In genomic region chr14:103854017-103854808, GRCh38 we compare ENCODE assay signal across 14 cellular contexts. TPM values are rescaled to one million over a fixed set of nuclear protein-coding genes. Genes with fewer than 3 reads are reported as not detected.
A peak's percentile ranks its signal among the peaks of the same experiment; 100 is the strongest.
DNase-seq lines count a peak whose midpoint lies in the region; TF ChIP-seq lines count a peak whose summit lies in the region.
"Had no signal": no experiment of that assay in that cellular context is flagged by ENCODE, and none has a peak within 500 bp of the region (broad histone marks: within the 10 kb centered on the region; RNA-seq: fewer than 3 reads in every experiment).

No MANE protein-coding gene starts in this region.

- DNase-seq in endothelial cell (ENCODE audit: low spot score) (no peak), LoVo (ENCODE audit: low spot score) (no peak), D341Med (ENCODE audit: low spot score) (no peak), GOT3 (lab: John Stamatoyannopoulos, UW) (no peak)
- DNase-seq in CD4-positive, alpha-beta memory T cell: no peak
- DNase-seq: cerebellar nuclear complex had no signal

- no peak for TF ChIP-seq CTCF in 22Rv1 (IDR thresholded peaks at IDR 0.05)
- TF ChIP-seq CTCF in HEK293 (tag by site-specific recombination; IDR thresholded peaks at IDR 0.05): no peak
- TF ChIP-seq CTCF in endothelial cell (IDR thresholded peaks at IDR 0.05; ENCODE audit: unreplicated experiment): no peak
- TF ChIP-seq CTCF in nephron (IDR thresholded peaks at IDR 0.05; ENCODE audit: unreplicated experiment in 3 of 3): no peak

- peak overlapping the region; percentile 71 for H3K4me3 Mint-ChIP-seq in endothelial cell (ENCODE audit: unreplicated experiment)
- peak overlapping the region in 2 of 3 experiments; percentile 23 to 32 for H3K4me3 Mint-ChIP-seq in nephron
- no peak overlapping the region for H3K4me3 Mint-ChIP-seq in CD4-positive, alpha-beta memory T cell
- H3K4me3 Mint-ChIP-seq: activated naive CD8-positive, alpha-beta T cell had no signal

- intact Hi-C loops in CD4-positive, alpha-beta memory T cell (cut with micrococcal nuclease): no loop called here

- CTCF ChIA-PET in HEK293 (lab: Yijun Ruan, JAX): interaction anchor here (0.7 kb wide), 1 partner anchor 56 kb away, joined by 3 read pairs; no protein-coding TSS in a partner anchor
- CTCF ChIA-PET in CD4-positive, alpha-beta memory T cell (lab: Charles Lee; ENCODE audit: partially characterized antibody): interaction anchor here (0.8 kb wide), 1 partner anchor 55 kb away, joined by 3 read pairs; no protein-coding TSS in a partner anchor

- H3K36me3 Mint-ChIP-seq in endothelial cell (ENCODE audit: low read depth, unreplicated experiment) (no peaks in the 10 kb centered on the region), nephron (ENCODE audit: low read depth) (no peaks in the 10 kb centered on the region)
- H3K36me3 Mint-ChIP-seq in CD4-positive, alpha-beta memory T cell: no peaks in the 10 kb centered on the region
- H3K36me3 Mint-ChIP-seq: activated naive CD8-positive, alpha-beta T cell had no signal

- H3K27ac Mint-ChIP-seq in endothelial cell (ENCODE audit: unreplicated experiment) (peak overlapping the region; percentile 57), nephron (peak overlapping the region; percentile 60 to 98 (median 73))
- H3K27ac Mint-ChIP-seq in CD4-positive, alpha-beta memory T cell: peak overlapping the region in 1 of 7 donors; percentile 85
- H3K27ac Mint-ChIP-seq: activated naive CD8-positive, alpha-beta T cell had no signal

- H3K27me3 Mint-ChIP-seq in endothelial cell (ENCODE audit: unreplicated experiment) (peaks cover 7% of the 10 kb centered on the region), nephron (ENCODE audit: low read depth) (peaks cover 13% of the 10 kb centered on the region)
- no peaks in the 10 kb centered on the region for H3K27me3 Mint-ChIP-seq in CD4-positive, alpha-beta memory T cell
- H3K27me3 Mint-ChIP-seq: activated naive CD8-positive, alpha-beta T cell had no signal

- no peaks in the 10 kb centered on the region for H3K9me3 ChIP-seq in HEK293 (ENCODE audit: control insufficient read depth, insufficient read depth, low read depth, low read length)
- H3K9me3 ChIP-seq in CD4-positive, alpha-beta memory T cell (ENCODE audit: control insufficient read depth in 1 of 2, low read length in 2 of 2): no peaks in the 10 kb centered on the region
- H3K9me3 ChIP-seq: SK-N-SH had no signal

- H3K27me3 ChIP-seq in CD4-positive, alpha-beta memory T cell (ENCODE audit: insufficient read depth, low read length): no peaks in the 10 kb centered on the region

- no peaks in the 10 kb centered on the region for H3K36me3 ChIP-seq in HEK293 (ENCODE audit: control insufficient read depth in 2 of 2, insufficient read depth in 1 of 2, low read length in 2 of 2)
- no peaks in the 10 kb centered on the region for H3K36me3 ChIP-seq in CD4-positive, alpha-beta memory T cell (ENCODE audit: insufficient read depth, low read length)

- no peak overlapping the region for H3K4me3 ChIP-seq in HEK293 (ENCODE audit: low read depth, low read length)
- no peak overlapping the region for H3K4me3 ChIP-seq in CD4-positive, alpha-beta memory T cell (ENCODE audit: low read length in 2 of 2)
- H3K4me3 ChIP-seq: lung, skin epidermis had no signal

- H3K27ac ChIP-seq in 22Rv1 (peak overlapping the region; percentile 40), HEK293 (ENCODE audit: extremely low read depth, low read depth, low read length) (peak overlapping the region; percentile 32; the same call in 1 of the 2 replicates)
- no peak overlapping the region for H3K27ac ChIP-seq in CD4-positive, alpha-beta memory T cell (ENCODE audit: low read depth, low read length)
- H3K27ac ChIP-seq: epithelial cell of prostate had no signal

- H3K4me1 Mint-ChIP-seq in endothelial cell (ENCODE audit: unreplicated experiment): peaks cover 34% of the 10 kb centered on the region
- H3K4me1 Mint-ChIP-seq in nephron: peaks cover 43% of the 10 kb centered on the region
- peaks cover 0 to 10% (median under 1%) of the 10 kb centered on the region in 4 donors for H3K4me1 Mint-ChIP-seq in CD4-positive, alpha-beta memory T cell

- H3K4me1 ChIP-seq in HEK293 (ENCODE audit: control insufficient read depth, insufficient read depth, low read length): peaks cover 4% of the 10 kb centered on the region
- H3K4me1 ChIP-seq in CD4-positive, alpha-beta memory T cell (ENCODE audit: insufficient read depth, low read length): no peaks in the 10 kb centered on the region

- H3K9me3 Mint-ChIP-seq in endothelial cell (ENCODE audit: unreplicated experiment): no peaks in the 10 kb centered on the region
- H3K9me3 Mint-ChIP-seq in nephron: no peaks in the 10 kb centered on the region
- no peaks in the 10 kb centered on the region for H3K9me3 Mint-ChIP-seq in CD4-positive, alpha-beta memory T cell

- POLR2A ChIA-PET in HEK293 (lab: Yijun Ruan, JAX): no interaction called here
- POLR2A ChIA-PET in CD4-positive, alpha-beta memory T cell (lab: Charles Lee; ENCODE audit: partially characterized antibody): no interaction called here

TF ChIP-seq in HEK293, 187 proteins besides CTCF, POLR2A, EP300 and RAD21:
- peak; percentile 58 for TF ChIP-seq SCRT2 (tag by site-specific recombination; IDR thresholded peaks at IDR 0.05)
- no peak for TF ChIP-seq ZNF768 (tag by site-specific recombination; IDR thresholded peaks at IDR 0.05)

RNA-seq across cellular contexts. Expression of gene PPP1R13B, which starts 6.8 kb away (rescaled TPM):
- total RNA-seq in endothelial cell (ENCODE audit: unreplicated experiment): 63.9 TPM
- total RNA-seq in CD4-positive, alpha-beta memory T cell: 10 to 100 TPM; 23.3 to 30.5 TPM
- polyA plus RNA-seq in CD4-positive, alpha-beta memory T cell: 1 to 10 TPM in 1 of 2 donors, under 1 TPM in 1; 0.72 to 8.2 TPM

Comparison
In these comparisons a context has a peak if more than half of its experiments do, and no peak if none do; other contexts are left out.
1. H3K4me3 Mint-ChIP-seq: peak in endothelial cell (single experiment) and nephron (2 of 3); none in CD4-positive, alpha-beta memory T cell (0 of 8).